Comparison of ENCODE assay signal across 6 cellular contexts in genomic region chr12:42215759-42216158, GRCh38. TPM values are rescaled to one million over a fixed set of nuclear protein-coding genes. Genes with fewer than 3 reads are reported as not detected.
DNase-seq lines count a peak whose midpoint lies in the region; ATAC-seq, FAIRE-seq and TF ChIP-seq lines count a peak whose summit lies in the region.
"Not testable (repeated sequence)": the region's sequence is repeated elsewhere in the genome, so short reads cannot be mapped to it uniquely, and the experiment has no call there.

No MANE protein-coding gene starts in this region.

- H3K27ac Mint-ChIP-seq in T-helper 17 cell = peak overlapping the region; percentile 41
- peak overlapping the region; percentile 11 to 36 for H3K27ac Mint-ChIP-seq in effector memory CD8-positive, alpha-beta T cell

- TF ChIP-seq RAD21 in A549 (conservative IDR thresholded peaks at IDR 0.05 in 1 of 2, IDR thresholded peaks at IDR 0.05 in 1 of 2) = not testable (repeated sequence)

- not testable (repeated sequence) for H3K4me3 Mint-ChIP-seq in T-helper 17 cell; effector memory CD8-positive, alpha-beta T cell

- H3K4me3 ChIP-seq in A549; HEK293 (ENCODE audit: low read depth, low read length); Karpas-422 (ENCODE audit: low read length): not testable (repeated sequence)

- H3K36me3 Mint-ChIP-seq in T-helper 17 cell (ENCODE audit: low read depth) = not testable (repeated sequence)
- H3K36me3 Mint-ChIP-seq in effector memory CD8-positive, alpha-beta T cell (ENCODE audit: insufficient read depth) = peaks cover 17% of the 10 kb centered on the region

- not testable (repeated sequence) for H3K36me3 ChIP-seq in HEK293 (ENCODE audit: control insufficient read depth in 2 of 2, insufficient read depth in 1 of 2, low read length in 2 of 2); Karpas-422 (ENCODE audit: insufficient read depth, low read length)

- not testable (repeated sequence) for TF ChIP-seq POLR2A in A549 (IDR thresholded peaks at IDR 0.05; ENCODE audit: low read length)

- H3K9me3 Mint-ChIP-seq in effector memory CD8-positive, alpha-beta T cell = not testable (repeated sequence)

- not testable (repeated sequence) for TF ChIP-seq EP300 in A549 (IDR thresholded peaks at IDR 0.05)

- not testable (repeated sequence) for TF ChIP-seq CTCF in A549 (IDR thresholded peaks at IDR 0.05); HEK293 (tag by site-specific recombination; IDR thresholded peaks at IDR 0.05)

- not testable (repeated sequence) for H4K20me1 ChIP-seq in Karpas-422 (ENCODE audit: insufficient read depth, low read depth, low read length)

- not testable (repeated sequence) for H3K27ac ChIP-seq in A549; HEK293 (ENCODE audit: extremely low read depth, low read depth, low read length)
- H3K27ac ChIP-seq in Karpas-422 (ENCODE audit: low read length) = peak overlapping the region; percentile 10; the same call in 1 of the 2 replicates

- H3K9me3 ChIP-seq in A549; HEK293 (ENCODE audit: control insufficient read depth, insufficient read depth, low read depth, low read length); Karpas-422 (ENCODE audit: low read length); T-helper 17 cell (ENCODE audit: control insufficient read depth, low read length, poor library complexity, severe bottlenecking): not testable (repeated sequence)

- not testable (repeated sequence) for DNase-seq in A549 (ENCODE audit: low read depth in 1 of 2, low spot score in 1 of 2); Karpas-422; T-helper 17 cell; effector memory CD8-positive, alpha-beta T cell

- H3K9me2 ChIP-seq in Karpas-422 (replicated peaks; ENCODE audit: insufficient read depth, low read length) = not testable (repeated sequence)

- not testable (repeated sequence) for FAIRE-seq in A549 (lab: Jason Lieb, UNC)
- peak; percentile 79 for FAIRE-seq in G401.6 (lab: Jason Lieb, UNC)

- peaks cover 93% of the 10 kb centered on the region for H3K79me2 ChIP-seq in Karpas-422 (ENCODE audit: low read length)

- H3K4me1 Mint-ChIP-seq in T-helper 17 cell = peaks cover 28% of the 10 kb centered on the region
- peaks cover 19 to 34% of the 10 kb centered on the region in 2 donors for H3K4me1 Mint-ChIP-seq in effector memory CD8-positive, alpha-beta T cell (ENCODE audit: low read depth in 2 of 2)

- ATAC-seq in A549; T-helper 17 cell; effector memory CD8-positive, alpha-beta T cell (replicated peaks): not testable (repeated sequence)

- CTCF ChIA-PET in A549 (lab: Yijun Ruan, JAX) = interaction anchor here (0.6 to 1.0 kb wide), 3 partner anchors 11 to 71 kb away, joined by 3 read pairs; partner anchors contain the start of gene GXYLT1
- CTCF ChIA-PET in HEK293 (lab: Yijun Ruan, JAX) = interaction anchor here (0.8 to 1.2 kb wide), 2 partner anchors 21 to 23 kb away, joined by 3 to 5 read pairs; no protein-coding TSS in a partner anchor

- not testable (repeated sequence) for H3K9ac ChIP-seq in Karpas-422 (ENCODE audit: low read length)

- not testable (repeated sequence) for H2AFZ ChIP-seq in Karpas-422 (ENCODE audit: low read length)

- not testable (repeated sequence) for H3K4me2 ChIP-seq in A549; Karpas-422 (ENCODE audit: low read depth, low read length, poor library complexity, severe bottlenecking)

- WGBS in A549 (ENCODE audit: missing lambda C conversion rate) = 90% methylated on average over 4 of the region's 4 CpGs

- H3K4me1 ChIP-seq in A549 = peaks cover 40% of the 10 kb centered on the region
- H3K4me1 ChIP-seq in HEK293 (ENCODE audit: control insufficient read depth, insufficient read depth, low read length) = peaks cover 15% of the 10 kb centered on the region
- peaks cover 69% of the 10 kb centered on the region for H3K4me1 ChIP-seq in Karpas-422 (ENCODE audit: low read length)

- H3K27me3 ChIP-seq in Karpas-422 (ENCODE audit: low read length) = not testable (repeated sequence)

- H3K27me3 Mint-ChIP-seq in T-helper 17 cell; effector memory CD8-positive, alpha-beta T cell: not testable (repeated sequence)

- POLR2A ChIA-PET in A549 (lab: Yijun Ruan, JAX); HEK293 (lab: Yijun Ruan, JAX): not testable (repeated sequence)

TF ChIP-seq in A549, 52 proteins besides CTCF, POLR2A, EP300 and RAD21:
- TF ChIP-seq ZC3H11A (IDR thresholded peaks at IDR 0.05) = peak; percentile 66

TF ChIP-seq in HEK293, 187 proteins besides CTCF, POLR2A, EP300 and RAD21 (continues in another document):
- TF ChIP-seq ZNF510 (tag by site-specific recombination; IDR thresholded peaks at IDR 0.05; ENCODE audit: insufficient replicate concordance) (peak; percentile 96), ZNF404 (tag by site-specific recombination; IDR thresholded peaks at IDR 0.05) (peak; percentile 95), ZNF514 (tag by site-specific recombination; IDR thresholded peaks at IDR 0.05) (peak; percentile 79; the same call in 1 of the 2 replicates), ZBTB1 (tag by site-specific recombination; IDR thresholded peaks at IDR 0.05) (peak; percentile 75; the same call in 1 of the 2 replicates), ZNF639 (tag by site-specific recombination; IDR thresholded peaks at IDR 0.05) (peak; percentile 70), ZNF610 (tag by site-specific recombination; IDR thresholded peaks at IDR 0.05; ENCODE audit: borderline replicate concordance) (0 out of 2 replicates have a peak, but pooled peaks have one; percentile 47), ZNF223 (tag by site-specific recombination; IDR thresholded peaks at IDR 0.05) (peak; percentile 77; the same call in 1 of the 2 replicates), REPIN1 (tag by site-specific recombination; IDR thresholded peaks at IDR 0.05; ENCODE audit: low read depth) (peak; percentile 32; the same call in 1 of the 2 replicates), ZNF518A (tag by site-specific recombination; conservative IDR thresholded peaks at IDR 0.05; ENCODE audit: low read depth) (peak; percentile 97)

RNA-seq across cellular contexts. Expression of gene YAF2, which starts 22.3 kb away (rescaled TPM):
- polyA plus RNA-seq in A549 (2011; rRNA removed) (39.7 and 49.2 TPM in 2 replicates), A549 (2017; fragmentation: RNase III; extraction: RNeasy Plus Mini Kit Qiagen cat#74134 plus additional on column Dnase treatment) (18.7 to 21.5 TPM (median 19.7 TPM) in 3 replicates)
- 11.0 TPM in 2 replicates for polyA plus RNA-seq in A549 (2012; cell fraction: cytosol; rRNA removed)
- polyA plus RNA-seq in A549 (2012; cell fraction: nucleus; rRNA removed) = 6.5 and 12.0 TPM in 2 replicates
- 13.1 and 18.4 TPM in 2 replicates for polyA minus RNA-seq in A549 (2011; rRNA and poly(A)+ RNA removed)
- 36.3 and 81.7 TPM in 2 replicates for total RNA-seq in Karpas-422 (2014; rRNA removed; shearing (Covaris generic); ENCODE audit: low replicate concordance)
- 10 to 100 TPM; 65.1 to 71.3 TPM for total RNA-seq in T-helper 17 cell
